ENCODE assay signal across 20 cellular contexts in the genomic region with DNA sequence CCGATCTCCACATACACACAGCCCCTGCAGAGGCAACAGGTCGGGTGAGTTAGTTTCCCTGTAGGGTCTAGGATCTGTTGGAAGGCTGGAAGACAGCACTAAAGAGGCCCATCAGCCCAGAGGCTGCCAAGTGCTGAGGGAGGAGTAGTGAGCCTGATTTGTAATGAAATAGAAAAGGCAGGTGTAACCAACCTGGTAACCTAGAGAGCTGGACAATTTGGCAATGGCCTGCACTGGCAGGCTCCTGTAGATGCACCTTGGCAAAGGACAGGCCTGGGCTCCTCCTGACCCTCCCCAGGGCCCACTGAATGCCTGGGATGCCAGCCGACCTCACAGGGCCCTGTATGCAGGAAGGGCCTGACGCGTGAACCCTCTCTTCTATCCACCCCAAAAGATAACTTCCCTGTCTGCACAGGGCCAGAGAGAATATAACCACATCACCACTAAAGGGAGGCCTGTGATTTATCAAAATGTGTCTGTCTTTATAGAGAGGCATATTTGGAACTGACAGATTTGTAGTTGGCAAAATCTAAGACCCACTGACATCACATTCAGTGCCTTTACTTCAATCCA.
A peak's percentile ranks its signal among the peaks of the same experiment; 100 is the strongest.
DNase-seq lines count a peak whose midpoint lies in the region; ATAC-seq, FAIRE-seq and TF ChIP-seq lines count a peak whose summit lies in the region.
"Had no signal": no experiment of that assay in that cellular context is flagged by ENCODE, and none has a peak within 500 bp of the region (broad histone marks: within the 10 kb centered on the region; RNA-seq: fewer than 3 reads in every experiment).

No MANE protein-coding gene starts in this region.

- H3K27me3 Mint-ChIP-seq in activated naive CD4-positive, alpha-beta T cell treated with anti-CD3 and anti-CD28 coated beads, Interleukin-2, amount 10 ng/mL, durations not matched to agents 7 days and 5 days: peaks cover 11% of the 10 kb centered on the region
- peaks cover 7% of the 10 kb centered on the region for H3K27me3 Mint-ChIP-seq in astrocyte (ENCODE audit: low read depth, unreplicated experiment)
- H3K27me3 Mint-ChIP-seq in activated CD4-positive, alpha-beta T cell treated with anti-CD3 and anti-CD28 coated beads for 36 hours: no peaks in the 10 kb centered on the region
- H3K27me3 Mint-ChIP-seq: CD4-positive, alpha-beta memory T cell had no signal

- H4K20me1 ChIP-seq in astrocyte (ENCODE audit: insufficient read depth, low read length): no peaks in the 10 kb centered on the region
- H4K20me1 ChIP-seq: BLaER1 had no signal

- no peaks in the 10 kb centered on the region for H3K9me3 Mint-ChIP-seq in activated naive CD4-positive, alpha-beta T cell treated with anti-CD3 and anti-CD28 coated beads, Interleukin-2, amount 10 ng/mL, durations not matched to agents 7 days and 5 days
- no peaks in the 10 kb centered on the region for H3K9me3 Mint-ChIP-seq in astrocyte (ENCODE audit: unreplicated experiment)
- H3K9me3 Mint-ChIP-seq in activated CD4-positive, alpha-beta T cell treated with anti-CD3 and anti-CD28 coated beads for 36 hours (ENCODE audit: low read depth): no peaks in the 10 kb centered on the region
- H3K9me3 Mint-ChIP-seq: H9 had no signal

- intact Hi-C loops in heart right ventricle (cut with DNase I): no loop called here
- intact Hi-C loops in cardiac septum (cut with DNase I): loop anchor here (10.0 kb wide), 1 partner anchor 50 kb away; no protein-coding TSS in a partner anchor
- intact Hi-C loops in activated CD4-positive, alpha-beta T cell treated with anti-CD3 and anti-CD28 coated beads for 36 hours (cut with DNase I, micrococcal nuclease): no loop called here

- no peak overlapping the region for H3K9ac ChIP-seq in astrocyte (ENCODE audit: low read length)
- H3K9ac ChIP-seq: BLaER1 had no signal

- H3K4me1 ChIP-seq in heart right ventricle (peaks cover 0 to 24% (median 4%) of the 10 kb centered on the region in 9 donors), astrocyte (ENCODE audit: insufficient read depth, low read length) (no peaks in the 10 kb centered on the region)
- H3K4me1 ChIP-seq: BLaER1 had no signal

- POLR2A ChIA-PET in activated CD4-positive, alpha-beta T cell treated with anti-CD3 and anti-CD28 coated beads for 36 hours (lab: Charles Lee): no interaction called here

- ATAC-seq in heart right ventricle: peak in 6 of 8 donors; percentile 16 to 73 (median 37)
- ATAC-seq in activated CD4-positive, alpha-beta T cell treated with anti-CD3 and anti-CD28 coated beads for 36 hours: no peak
- ATAC-seq: HepG2 had no signal

- no peaks in the 10 kb centered on the region for H3K36me3 Mint-ChIP-seq in activated naive CD4-positive, alpha-beta T cell treated with anti-CD3 and anti-CD28 coated beads, Interleukin-2, amount 10 ng/mL, durations not matched to agents 7 days and 5 days
- H3K36me3 Mint-ChIP-seq in astrocyte (ENCODE audit: low read depth, unreplicated experiment): no peaks in the 10 kb centered on the region
- no peaks in the 10 kb centered on the region for H3K36me3 Mint-ChIP-seq in activated CD4-positive, alpha-beta T cell treated with anti-CD3 and anti-CD28 coated beads for 36 hours (ENCODE audit: low read depth)
- H3K36me3 Mint-ChIP-seq: CD14-positive monocyte; CD4-positive, alpha-beta memory T cell had no signal

- no peak for DNase-seq in activated naive CD4-positive, alpha-beta T cell treated with anti-CD3 and anti-CD28 coated beads, Interleukin-2, amount 10 ng/mL, durations not matched to agents 7 days and 5 days
- no peak for DNase-seq in activated naive CD4-positive, alpha-beta T cell (lab: John Stamatoyannopoulos, UW)
- no peak for DNase-seq in heart right ventricle
- DNase-seq in cardiac septum (ENCODE audit: low spot score): no peak
- DNase-seq in astrocyte (ENCODE audit: low read depth): no peak
- peak in 1 of 49 donors; percentile 48 for DNase-seq in substantia nigra (lab: John Stamatoyannopoulos, UW)
- DNase-seq in activated CD4-positive, alpha-beta T cell treated with anti-CD3 and anti-CD28 coated beads for 36 hours: no peak
- DNase-seq in stimulated activated CD4-positive, alpha-beta T cell treated with anti-CD3 and anti-CD28 coated beads, Interleukin-15, amount 100 ng/mL, for 24 hours: no peak
- DNase-seq: 8988T; CD4-positive, alpha-beta memory T cell; DMS153; DMS79 treated with DMSO at 0.1 percent for 48 hours; H9 had no signal

- FAIRE-seq in astrocyte (lab: Jason Lieb, UNC): no peak
- FAIRE-seq: G401.6, GM12891, GM19239, H1, HepG2 had no signal

- H3K27me3 ChIP-seq in heart right ventricle: no peaks in the 10 kb centered on the region
- no peaks in the 10 kb centered on the region for H3K27me3 ChIP-seq in astrocyte (ENCODE audit: insufficient read depth, low read length)
- H3K27me3 ChIP-seq: BLaER1 had no signal

- H3K79me2 ChIP-seq in astrocyte (ENCODE audit: insufficient read depth, low read length): no peaks in the 10 kb centered on the region

- no peaks in the 10 kb centered on the region for H3K4me1 Mint-ChIP-seq in activated naive CD4-positive, alpha-beta T cell treated with anti-CD3 and anti-CD28 coated beads, Interleukin-2, amount 10 ng/mL, durations not matched to agents 7 days and 5 days
- peaks cover 19% of the 10 kb centered on the region for H3K4me1 Mint-ChIP-seq in astrocyte (ENCODE audit: low read depth, unreplicated experiment)
- peaks cover 2% of the 10 kb centered on the region for H3K4me1 Mint-ChIP-seq in activated CD4-positive, alpha-beta T cell treated with anti-CD3 and anti-CD28 coated beads for 36 hours
- H3K4me1 Mint-ChIP-seq: CD14-positive monocyte; CD4-positive, alpha-beta memory T cell; H9 had no signal

- peak overlapping the region; percentile 37 for H3K27ac Mint-ChIP-seq in activated naive CD4-positive, alpha-beta T cell treated with anti-CD3 and anti-CD28 coated beads, Interleukin-2, amount 10 ng/mL, durations not matched to agents 7 days and 5 days
- H3K27ac Mint-ChIP-seq in astrocyte (ENCODE audit: unreplicated experiment): peak overlapping the region; percentile 30
- no peak overlapping the region for H3K27ac Mint-ChIP-seq in activated CD4-positive, alpha-beta T cell treated with anti-CD3 and anti-CD28 coated beads for 36 hours
- H3K27ac Mint-ChIP-seq: CD14-positive monocyte; CD4-positive, alpha-beta memory T cell; H9 had no signal

- 61 to 72% methylated on average over 5 of the region's 5 CpGs for WGBS in heart right ventricle, 2 donors

- H3K4me2 ChIP-seq in astrocyte (ENCODE audit: low read length): no peak overlapping the region
- H3K4me2 ChIP-seq: BLaER1 had no signal

- no peak overlapping the region for H3K4me3 Mint-ChIP-seq in activated naive CD4-positive, alpha-beta T cell treated with anti-CD3 and anti-CD28 coated beads, Interleukin-2, amount 10 ng/mL, durations not matched to agents 7 days and 5 days
- H3K4me3 Mint-ChIP-seq in astrocyte (ENCODE audit: unreplicated experiment): no peak overlapping the region
- no peak overlapping the region for H3K4me3 Mint-ChIP-seq in activated CD4-positive, alpha-beta T cell treated with anti-CD3 and anti-CD28 coated beads for 36 hours
- H3K4me3 Mint-ChIP-seq: CD14-positive monocyte; CD4-positive, alpha-beta memory T cell; H9 had no signal

- H3K36me3 ChIP-seq in heart right ventricle: no peaks in the 10 kb centered on the region
- no peaks in the 10 kb centered on the region for H3K36me3 ChIP-seq in astrocyte (ENCODE audit: insufficient read depth, low read length)
- H3K36me3 ChIP-seq: BLaER1 had no signal

- CTCF ChIA-PET in activated naive CD4-positive, alpha-beta T cell treated with anti-CD3 and anti-CD28 coated beads, Interleukin-2, amount 10 ng/mL, durations not matched to agents 7 days and 5 days (lab: Charles Lee): no interaction called here
- CTCF ChIA-PET in activated CD4-positive, alpha-beta T cell treated with anti-CD3 and anti-CD28 coated beads for 36 hours (lab: Charles Lee): no interaction called here

- no peak overlapping the region for H3K27ac ChIP-seq in heart right ventricle
- no peak overlapping the region for H3K27ac ChIP-seq in astrocyte (ENCODE audit: low read depth, low read length)
- peak overlapping the region; percentile 33 for H3K27ac ChIP-seq in substantia nigra (ENCODE audit: low read depth, low read length, poor library complexity, severe bottlenecking)
- H3K27ac ChIP-seq: BLaER1 had no signal

- no peak overlapping the region for H2AFZ ChIP-seq in astrocyte (ENCODE audit: low read depth, low read length)

- H3K9me3 ChIP-seq in heart right ventricle (peaks cover 0 to 9% (median 0%) of the 10 kb centered on the region in 11 donors), astrocyte (ENCODE audit: insufficient read depth, low read depth, low read length) (no peaks in the 10 kb centered on the region)
- H3K9me3 ChIP-seq: BLaER1 had no signal

- no peak overlapping the region for H3K4me3 ChIP-seq in heart right ventricle
- H3K4me3 ChIP-seq in astrocyte (ENCODE audit: insufficient read depth, low read depth, low read length): no peak overlapping the region
- H3K4me3 ChIP-seq: BLaER1 had no signal

- TF ChIP-seq CTCF in heart right ventricle (IDR thresholded peaks at IDR 0.05) (no peak), astrocyte (IDR thresholded peaks at IDR 0.05; ENCODE audit: insufficient read depth, low read depth, low read length) (no peak)
